ENCODE assay signal across 1 cellular context in genomic region chrX:43910772-43911171, GRCh38.
TF ChIP-seq lines count a peak whose summit lies in the region.

No MANE protein-coding gene starts in this region.

TF ChIP-seq in HepG2, 621 proteins besides CTCF, POLR2A, EP300 and RAD21 (continued from another document):
- TF ChIP-seq ONECUT2 (CRISPR knock-in tag; IDR thresholded peaks at IDR 0.05) (peak; percentile 85), ZNF460 (CRISPR knock-in tag; IDR thresholded peaks at IDR 0.05; ENCODE audit: borderline replicate concordance) (peak; percentile 83; the same call in 1 of the 2 replicates), RARA (CRISPR knock-in tag; IDR thresholded peaks at IDR 0.05) (peak; percentile 74), NR2F6 (IDR thresholded peaks at IDR 0.05) (peak; percentile 76), NR2F6 (CRISPR knock-in tag; IDR thresholded peaks at IDR 0.05) (peak; percentile 73), ARID5B (CRISPR knock-in tag; IDR thresholded peaks at IDR 0.05) (0 out of 2 replicates have a peak, but pooled peaks have one; percentile 18), HNF4A (CRISPR knock-in tag; IDR thresholded peaks at IDR 0.05) (0 out of 2 replicates have a peak, but pooled peaks have one; percentile 22), NR2F1 (CRISPR knock-in tag; IDR thresholded peaks at IDR 0.05) (peak; percentile 43 to 65; a peak in 2 of 4 replicates)
